9 cellular contexts compared by ENCODE assay signal in the genomic region with DNA sequence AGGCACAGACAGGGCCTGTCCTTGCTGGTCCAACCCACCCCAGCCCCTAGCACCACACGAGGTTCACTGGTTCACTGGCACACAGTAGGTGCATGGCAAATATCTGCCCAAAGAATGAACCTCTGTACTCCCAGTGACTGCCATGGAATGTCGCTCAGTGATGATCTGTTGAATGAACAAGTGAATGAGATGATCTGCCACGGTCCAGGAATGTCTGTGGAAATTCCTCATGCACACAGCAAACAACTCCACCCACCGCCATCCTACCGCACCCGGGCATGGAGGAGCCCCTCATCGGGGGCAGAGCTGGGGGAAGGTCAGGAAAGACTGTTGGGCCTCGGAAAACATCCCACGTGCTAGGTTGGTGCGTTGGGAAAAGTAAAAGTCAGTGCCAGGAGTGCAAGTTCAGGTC. TPM values are rescaled to one million over a fixed set of nuclear protein-coding genes. Genes with fewer than 3 reads are reported as not detected.
DNase-seq lines count a peak whose midpoint lies in the region; ATAC-seq and TF ChIP-seq lines count a peak whose summit lies in the region.
"Had no signal": no experiment of that assay in that cellular context is flagged by ENCODE, and none has a peak within 500 bp of the region (broad histone marks: within the 10 kb centered on the region; RNA-seq: fewer than 3 reads in every experiment).

No MANE protein-coding gene starts in this region.

- peak overlapping the region; percentile 37 for H3K9ac ChIP-seq in endodermal cell (ENCODE audit: extremely low read depth, low read length, poor library complexity, severe bottlenecking)

- H3K27me3 ChIP-seq in MG63: no peaks in the 10 kb centered on the region
- H3K27me3 ChIP-seq in endodermal cell (ENCODE audit: control insufficient read depth, insufficient read depth, low read length, poor library complexity, severe bottlenecking): no peaks in the 10 kb centered on the region

- H3K27ac Mint-ChIP-seq in endodermal cell (peak overlapping the region; percentile 86), nephron progenitor cell (peak overlapping the region; percentile 15)

- peaks cover 34% of the 10 kb centered on the region for H3K4me1 ChIP-seq in endodermal cell (ENCODE audit: control insufficient read depth, insufficient read depth, low read length)

- TF ChIP-seq CTCF in endodermal cell (conservative IDR thresholded peaks at IDR 0.05) (no peak), nephron progenitor cell (IDR thresholded peaks at IDR 0.05) (no peak)

- ATAC-seq in GM19035 (IDR thresholded peaks at IDR 0.05; ENCODE audit: unreplicated experiment): no peak
- no peak for ATAC-seq in GM18867 (IDR thresholded peaks at IDR 0.05; ENCODE audit: unreplicated experiment)

- no peak overlapping the region for H3K27ac ChIP-seq in endodermal cell (ENCODE audit: low read depth, low read length)

- no peaks in the 10 kb centered on the region for H3K9me3 Mint-ChIP-seq in endodermal cell
- H3K9me3 Mint-ChIP-seq in nephron progenitor cell: no peaks in the 10 kb centered on the region

- no peaks in the 10 kb centered on the region for H3K9me3 ChIP-seq in MG63
- H3K9me3 ChIP-seq in endodermal cell (ENCODE audit: control insufficient read depth, low read length): no peaks in the 10 kb centered on the region

- H3K4me1 Mint-ChIP-seq in endodermal cell (peaks cover 61% of the 10 kb centered on the region), nephron progenitor cell (peaks cover 85% of the 10 kb centered on the region)

- H3K4me3 ChIP-seq in MG63 (peak overlapping the region; percentile 83), endodermal cell (ENCODE audit: low read length) (peak overlapping the region; percentile 85)

- H3K27me3 Mint-ChIP-seq in endodermal cell (ENCODE audit: insufficient read depth) (no peaks in the 10 kb centered on the region), nephron progenitor cell (ENCODE audit: low read depth, poor library complexity) (peaks cover 8% of the 10 kb centered on the region)

- DNase-seq in AG20443 (ENCODE audit: low spot score) (peak; percentile 34), MG63 (no peak), endodermal cell (peak; percentile 62), nephron progenitor cell (no peak), NCI-H2227 treated with DMSO at 0.1 percent for 48 hours (lab: John Stamatoyannopoulos, UW) (no peak)
- no peak for DNase-seq in activated CD4-positive, alpha-beta T cell treated with anti-CD3 and anti-CD28 coated beads for 1 hour
- DNase-seq: NCI-H524 had no signal

- H3K36me3 Mint-ChIP-seq in endodermal cell (ENCODE audit: low read depth): peaks cover 9% of the 10 kb centered on the region
- peaks cover 1% of the 10 kb centered on the region for H3K36me3 Mint-ChIP-seq in nephron progenitor cell (ENCODE audit: low read depth)

- 72 to 73% methylated on average over 6 to 10 of the region's 10 CpGs for WGBS in endodermal cell (ENCODE audit: insufficient coverage in 1 of 2, insufficient read length in 1 of 2), 2 experiments

- H3K4me3 Mint-ChIP-seq in endodermal cell: peak overlapping the region; percentile 65
- peak overlapping the region; percentile 82 for H3K4me3 Mint-ChIP-seq in nephron progenitor cell

- H3K36me3 ChIP-seq in MG63 (peaks cover 45% of the 10 kb centered on the region), endodermal cell (ENCODE audit: control insufficient read depth, insufficient read depth, low read length) (peaks cover 32% of the 10 kb centered on the region)

RNA-seq across cellular contexts. Expression of gene HSPG2, which starts 1.7 kb away (rescaled TPM):
- 28.0 and 70.4 TPM in 2 replicates for total RNA-seq in MG63 (2014; rRNA removed; shearing (Covaris generic); ENCODE audit: low replicate concordance)
- 100 to 1,000 TPM; 222 to 227 TPM for total RNA-seq in endodermal cell
- polyA plus RNA-seq in endodermal cell (2013, experiment 1 of 2): 74.9 TPM
- 76.7 TPM for polyA plus RNA-seq in endodermal cell (2013, experiment 2 of 2)

RNA-seq across cellular contexts. Expression of gene CELA3B, which starts 41.4 kb away (rescaled TPM):
- total RNA-seq in MG63 (2014; rRNA removed; shearing (Covaris generic); ENCODE audit: low replicate concordance): not detected in 2 replicates
- total RNA-seq in endodermal cell: not detected
- polyA plus RNA-seq in endodermal cell (2013, experiment 1 of 2): not detected
- not detected for polyA plus RNA-seq in endodermal cell (2013, experiment 2 of 2)

Comparison
In these comparisons a context has a peak if more than half of its experiments do, and no peak if none do; other contexts are left out.
1. DNase-seq: peak in AG20443 (single experiment) and endodermal cell (single experiment); none in MG63 (single experiment), nephron progenitor cell (single experiment), activated CD4-positive, alpha-beta T cell treated with anti-CD3 and anti-CD28 coated beads for 1 hour (single experiment) and NCI-H2227 treated with DMSO at 0.1 percent for 48 hours (single experiment).